18 cellular contexts compared by ENCODE assay signal in the genomic region with DNA sequence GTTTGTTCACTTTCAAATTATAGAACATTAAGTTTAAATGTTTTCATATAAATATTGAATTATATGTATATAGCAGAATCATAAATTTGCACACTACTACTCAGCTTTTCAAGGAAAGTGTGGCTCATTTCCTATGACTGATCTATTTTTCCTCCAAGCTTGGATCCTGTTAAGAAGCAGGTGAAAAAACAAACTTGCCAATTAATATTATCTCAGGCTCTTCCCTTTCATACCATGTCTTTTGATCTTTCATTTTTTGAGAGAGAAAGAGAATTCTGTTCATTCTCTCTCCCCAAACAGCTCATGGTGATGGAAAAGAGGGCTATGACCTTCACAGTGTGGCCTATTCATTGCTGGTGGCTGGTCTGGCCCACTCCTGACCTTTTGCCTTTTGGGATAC. TPM values are rescaled to one million over a fixed set of nuclear protein-coding genes. Genes with fewer than 3 reads are reported as not detected.
A peak's percentile ranks its signal among the peaks of the same experiment; 100 is the strongest.
DNase-seq lines count a peak whose midpoint lies in the region; ATAC-seq and TF ChIP-seq lines count a peak whose summit lies in the region.
"Had no signal": no experiment of that assay in that cellular context is flagged by ENCODE, and none has a peak within 500 bp of the region (broad histone marks: within the 10 kb centered on the region; RNA-seq: fewer than 3 reads in every experiment).

No MANE protein-coding gene starts in this region.

- H3K79me2 ChIP-seq in mammary epithelial cell (ENCODE audit: insufficient read depth, low read length): no peaks in the 10 kb centered on the region

- H3K36me3 ChIP-seq in mammary epithelial cell (ENCODE audit: insufficient read depth, low read length): no peaks in the 10 kb centered on the region
- peaks cover 6 to 25% of the 10 kb centered on the region in 2 experiments for H3K36me3 ChIP-seq in mesenchymal stem cell (ENCODE audit: control insufficient read depth in 1 of 2, insufficient read depth in 2 of 2, low read depth in 1 of 2, low read length in 2 of 2)
- no peaks in the 10 kb centered on the region for H3K36me3 ChIP-seq in prostate gland
- H3K36me3 ChIP-seq: BLaER1, HAP-1, MG63 had no signal

- intact Hi-C loops in mammary epithelial cell (cut with micrococcal nuclease) (no loop called here), prostate gland (cut with DNase I) (no loop called here)

- ATAC-seq in HG02623 (IDR thresholded peaks at IDR 0.05; ENCODE audit: unreplicated experiment) (no peak), GM19351 (IDR thresholded peaks at IDR 0.05; ENCODE audit: unreplicated experiment) (no peak)
- ATAC-seq: CD8-positive, alpha-beta T cell; Right ventricle myocardium inferior had no signal

- H3K27ac ChIP-seq in mammary epithelial cell (ENCODE audit: insufficient read depth, low read depth, low read length) (peak overlapping the region; percentile 66), mesenchymal stem cell (ENCODE audit: low read length, poor library complexity, severe bottlenecking) (peak overlapping the region; percentile 77), prostate gland (no peak overlapping the region)
- H3K27ac ChIP-seq: BLaER1, SK-N-MC had no signal

- H3K4me2 ChIP-seq in mammary epithelial cell (ENCODE audit: insufficient read depth, low read depth, low read length) (no peak overlapping the region), mesenchymal stem cell (ENCODE audit: low read length, poor library complexity, severe bottlenecking) (no peak overlapping the region)
- H3K4me2 ChIP-seq: BLaER1 had no signal

- no peak overlapping the region for H3K4ac ChIP-seq in mesenchymal stem cell (ENCODE audit: low read depth in 1 of 2, low read length in 2 of 2)

- H2BK15ac ChIP-seq in mesenchymal stem cell (ENCODE audit: low read depth, poor library complexity, severe bottlenecking): no peak overlapping the region

- no peak overlapping the region for H3K4me3 Mint-ChIP-seq in activated CD4-positive, alpha-beta T cell treated with anti-CD3 and anti-CD28 coated beads, Interleukin-2, amount 10 ng/mL, durations not matched to agents 7 days and 5 days
- H3K4me3 Mint-ChIP-seq: CD8-positive, alpha-beta T cell had no signal

- no peak overlapping the region for H2BK120ac ChIP-seq in mesenchymal stem cell (ENCODE audit: low read depth, low read length)

- H3K9ac ChIP-seq in mammary epithelial cell (ENCODE audit: insufficient read depth, low read length) (no peak overlapping the region), mesenchymal stem cell (ENCODE audit: low read length) (no peak overlapping the region)
- H3K9ac ChIP-seq: BLaER1 had no signal

- H4K20me1 ChIP-seq in mammary epithelial cell (ENCODE audit: insufficient read depth, low read length): no peaks in the 10 kb centered on the region
- H4K20me1 ChIP-seq: BLaER1 had no signal

- H3K4me1 ChIP-seq in mammary epithelial cell (ENCODE audit: insufficient read depth, low read length) (peaks cover 29% of the 10 kb centered on the region), mesenchymal stem cell (ENCODE audit: control insufficient read depth, insufficient read depth, low read depth, low read length) (peaks cover 7% of the 10 kb centered on the region), prostate gland (replicated peaks) (no peaks in the 10 kb centered on the region)
- H3K4me1 ChIP-seq: BLaER1, HAP-1 had no signal

- H4K91ac ChIP-seq in mesenchymal stem cell (ENCODE audit: low read length): no peak overlapping the region

- no peak overlapping the region for H3K27ac Mint-ChIP-seq in activated CD4-positive, alpha-beta T cell treated with anti-CD3 and anti-CD28 coated beads, Interleukin-2, amount 10 ng/mL, durations not matched to agents 7 days and 5 days
- H3K27ac Mint-ChIP-seq: CD8-positive, alpha-beta T cell had no signal

- H3K14ac ChIP-seq in mesenchymal stem cell (ENCODE audit: low read length in 2 of 2): no peak overlapping the region

- TF ChIP-seq POLR2A in prostate gland (IDR thresholded peaks at IDR 0.05): no peak

- H3K18ac ChIP-seq in mesenchymal stem cell (ENCODE audit: low read depth in 1 of 2, low read length in 2 of 2): no peak overlapping the region

- no peak overlapping the region for H2AK5ac ChIP-seq in mesenchymal stem cell (ENCODE audit: low read length, severe bottlenecking)

- no peaks in the 10 kb centered on the region for H3K9me3 ChIP-seq in mammary epithelial cell (replicated peaks; ENCODE audit: insufficient read depth, low read length)
- no peaks in the 10 kb centered on the region for H3K9me3 ChIP-seq in mesenchymal stem cell (ENCODE audit: control insufficient read depth, low read length)
- H3K9me3 ChIP-seq in prostate gland: no peaks in the 10 kb centered on the region
- H3K9me3 ChIP-seq: BLaER1, HAP-1, MG63 had no signal

- in situ Hi-C loops in mammary epithelial cell (cut with MboI; ENCODE audit: low sequenced_read_pairs in 2 of 2): no loop called here

- TF ChIP-seq CTCF in mammary epithelial cell (conservative IDR thresholded peaks at IDR 0.05 in 1 of 2, IDR thresholded peaks at IDR 0.05 in 1 of 2; ENCODE audit: extremely low read depth in 1 of 2, insufficient read depth in 1 of 2, low read depth in 1 of 2, low read length in 2 of 2) (no peak), prostate gland (IDR thresholded peaks at IDR 0.05) (no peak)

- no peak overlapping the region for H3K4me3 ChIP-seq in mammary epithelial cell (replicated peaks in 1 of 3; ENCODE audit: insufficient read depth in 1 of 3, low read depth in 2 of 3, low read length in 3 of 3)
- H3K4me3 ChIP-seq in mesenchymal stem cell (ENCODE audit: insufficient read depth in 1 of 2, low read depth in 1 of 2, low read length in 2 of 2): no peak overlapping the region
- H3K4me3 ChIP-seq in prostate gland: no peak overlapping the region
- H3K4me3 ChIP-seq: BLaER1, HAP-1, MG63, SK-N-MC had no signal

- no peak overlapping the region for H4K8ac ChIP-seq in mesenchymal stem cell (ENCODE audit: low read length)

- H2AFZ ChIP-seq in mammary epithelial cell (ENCODE audit: low read depth, low read length) (peak overlapping the region; percentile 54), mesenchymal stem cell (ENCODE audit: low read depth, low read length) (no peak overlapping the region)

- no peaks in the 10 kb centered on the region for H3K9me3 Mint-ChIP-seq in activated CD4-positive, alpha-beta T cell treated with anti-CD3 and anti-CD28 coated beads, Interleukin-2, amount 10 ng/mL, durations not matched to agents 7 days and 5 days
- H3K9me3 Mint-ChIP-seq: CD8-positive, alpha-beta T cell had no signal

- H3K79me1 ChIP-seq in mesenchymal stem cell (replicated peaks; ENCODE audit: low read length, poor library complexity, severe bottlenecking): no peaks in the 10 kb centered on the region

- H2BK5ac ChIP-seq in mesenchymal stem cell (ENCODE audit: low read depth, low read length, poor library complexity, severe bottlenecking): no peak overlapping the region

- H3K23ac ChIP-seq in mesenchymal stem cell (ENCODE audit: low read length in 2 of 2): no peak overlapping the region

- BruUV-seq in mammary epithelial cell (replicated peaks; lab: Mats Ljungman, UMichigan): TSS peak; percentile 59

- no peaks in the 10 kb centered on the region for H3K27me3 Mint-ChIP-seq in activated CD4-positive, alpha-beta T cell treated with anti-CD3 and anti-CD28 coated beads, Interleukin-2, amount 10 ng/mL, durations not matched to agents 7 days and 5 days

- H2BK12ac ChIP-seq in mesenchymal stem cell (ENCODE audit: low read length in 2 of 2): no peak overlapping the region

- CTCF ChIA-PET in mammary epithelial cell (lab: Charles Lee; ENCODE audit: low non-redundant PET): interaction anchor here (0.5 to 0.6 kb wide), 3 partner anchors 11 to 369 kb away, joined by 3 to 5 read pairs (median 3); no protein-coding TSS in a partner anchor
- CTCF ChIA-PET in activated CD4-positive, alpha-beta T cell treated with anti-CD3 and anti-CD28 coated beads, Interleukin-2, amount 10 ng/mL, durations not matched to agents 7 days and 5 days (lab: Charles Lee): no interaction called here

- DNase-seq in LHCN-M2 (ENCODE audit: low read depth): peak; percentile 72
- no peak for DNase-seq in mammary epithelial cell
- DNase-seq in mesenchymal stem cell: no peak
- no peak for DNase-seq in activated CD4-positive, alpha-beta T cell treated with anti-CD3 and anti-CD28 coated beads, Interleukin-2, amount 10 ng/mL, durations not matched to agents 7 days and 5 days
- no peak for DNase-seq in prostate gland (ENCODE audit: low spot score)
- DNase-seq: CD8-positive, alpha-beta T cell; DMS79; KG1; NCI-H1092; NCI-H2081 treated with DMSO at 0.1 percent for 48 hours; NCI-H510A treated with DMSO at 0.1 percent for 48 hours had no signal

- no peaks in the 10 kb centered on the region for H3K36me3 Mint-ChIP-seq in activated CD4-positive, alpha-beta T cell treated with anti-CD3 and anti-CD28 coated beads, Interleukin-2, amount 10 ng/mL, durations not matched to agents 7 days and 5 days (ENCODE audit: low read depth)
- H3K36me3 Mint-ChIP-seq: CD8-positive, alpha-beta T cell had no signal

- POLR2A ChIA-PET in activated CD4-positive, alpha-beta T cell treated with anti-CD3 and anti-CD28 coated beads, Interleukin-2, amount 10 ng/mL, durations not matched to agents 7 days and 5 days (lab: Charles Lee): no interaction called here

- dilution Hi-C loops in mammary epithelial cell (cut with HindIII; ENCODE audit: low sequenced_read_pairs): no loop called here

- H3K4me1 Mint-ChIP-seq in activated CD4-positive, alpha-beta T cell treated with anti-CD3 and anti-CD28 coated beads, Interleukin-2, amount 10 ng/mL, durations not matched to agents 7 days and 5 days: no peaks in the 10 kb centered on the region

- H3K27me3 ChIP-seq in mammary epithelial cell (ENCODE audit: insufficient read depth, low read length): no peaks in the 10 kb centered on the region
- no peaks in the 10 kb centered on the region for H3K27me3 ChIP-seq in mesenchymal stem cell (ENCODE audit: control insufficient read depth in 1 of 2, insufficient read depth in 1 of 2, low read length in 2 of 2)
- H3K27me3 ChIP-seq in prostate gland (replicated peaks; ENCODE audit: insufficient read depth): no peaks in the 10 kb centered on the region
- H3K27me3 ChIP-seq: BLaER1, MG63 had no signal

RNA-seq across cellular contexts. Expression of a gene that starts 43.7 kb away (rescaled TPM):
- total RNA-seq in LHCN-M2 (2014; rRNA removed): 10.8 and 12.5 TPM in 2 replicates
- polyA plus RNA-seq in LHCN-M2 (2012): 3.5 TPM
- under 1 TPM in 1 of 2 donors, not detected in 1; 0.83 TPM for total RNA-seq in mammary epithelial cell
- polyA plus RNA-seq in mammary epithelial cell: 0.99 TPM
- 0.93 TPM for polyA minus RNA-seq in mammary epithelial cell
- polyA plus RNA-seq in mesenchymal stem cell (2013, experiment 1 of 2): 1.3 TPM
- polyA plus RNA-seq in mesenchymal stem cell (2013, experiment 2 of 2): 1.8 TPM
- total RNA-seq in activated CD4-positive, alpha-beta T cell treated with anti-CD3 and anti-CD28 coated beads, Interleukin-2, amount 10 ng/mL, durations not matched to agents 7 days and 5 days: under 1 TPM in 1 of 2 experiments, not detected in 1; 0.23 TPM
- total RNA-seq in prostate gland: 1 to 10 TPM; 2.7 to 3.2 TPM
- total RNA-seq: CD8-positive, alpha-beta T cell had no signal

Comparison
In these comparisons a context has a peak if more than half of its experiments do, and no peak if none do; other contexts are left out.
1. H3K27ac ChIP-seq: peak in mammary epithelial cell (single experiment) and mesenchymal stem cell (single experiment); none in prostate gland (0 of 2).